ENCODE assay signal across 10 cellular contexts in genomic region chr16:85752511-85753420, GRCh38. TPM values are rescaled to one million over a fixed set of nuclear protein-coding genes. Genes with fewer than 3 reads are reported as not detected.
DNase-seq lines count a peak whose midpoint lies in the region; ATAC-seq, FAIRE-seq and TF ChIP-seq lines count a peak whose summit lies in the region.
"Had no signal": no experiment of that assay in that cellular context is flagged by ENCODE, and none has a peak within 500 bp of the region (broad histone marks: within the 10 kb centered on the region; RNA-seq: fewer than 3 reads in every experiment).

No MANE protein-coding gene starts in this region.

- POLR2A ChIA-PET in AG04450 (lab: Yijun Ruan, JAX), result no interaction called here

- no peaks in the 10 kb centered on the region for H3K9me1 ChIP-seq in keratinocyte (ENCODE audit: control insufficient read depth, extremely low read depth, insufficient read depth, low read length)

- peak overlapping the region; percentile 98 for H3K4me2 ChIP-seq in keratinocyte (ENCODE audit: control insufficient read depth, extremely low read depth, insufficient read depth, low read depth, low read length)

- FAIRE-seq in keratinocyte (lab: Jason Lieb, UNC), result peak; percentile 71
- FAIRE-seq: G401.6 had no signal

- peaks cover 3% of the 10 kb centered on the region for H3K36me3 Mint-ChIP-seq in T-helper 17 cell (ENCODE audit: low read depth)

- TF ChIP-seq CTCF in AG04450 (IDR thresholded peaks at IDR 0.05; ENCODE audit: low read depth, low read length), result peak; percentile 64
- peak; percentile 55 to 68 (median 65) for TF ChIP-seq CTCF in keratinocyte (optimal IDR thresholded peaks at IDR 0.05 in 1 of 3, IDR thresholded peaks at IDR 0.05 in 1 of 3, conservative IDR thresholded peaks at IDR 0.05 in 1 of 3; ENCODE audit: extremely low read depth in 1 of 3, insufficient read depth in 2 of 3, low read length in 3 of 3)
- TF ChIP-seq CTCF in lower leg skin (IDR thresholded peaks at IDR 0.05), result no peak

- H3K4me1 Mint-ChIP-seq in T-helper 17 cell, result peaks cover 3% of the 10 kb centered on the region

- no peak overlapping the region for H3K9ac ChIP-seq in HUES6 (ENCODE audit: low read length)
- H3K9ac ChIP-seq in keratinocyte (ENCODE audit: control insufficient read depth, extremely low read depth, insufficient read depth, low read length), result peak overlapping the region; percentile 58

- no peak overlapping the region for H2AFZ ChIP-seq in keratinocyte (ENCODE audit: control insufficient read depth, low read length)

- H3K9me3 ChIP-seq in AG04450 (ENCODE audit: control insufficient read depth, insufficient read depth, low read length) (no peaks in the 10 kb centered on the region), HUES6 (ENCODE audit: control insufficient read depth, insufficient read depth, low read depth, low read length) (no peaks in the 10 kb centered on the region), T-helper 17 cell (ENCODE audit: control insufficient read depth, low read length, poor library complexity, severe bottlenecking) (no peaks in the 10 kb centered on the region), keratinocyte (ENCODE audit: control insufficient read depth, low read depth, low read length) (no peaks in the 10 kb centered on the region)

- H3K27me3 Mint-ChIP-seq in T-helper 17 cell, result peaks cover 53% of the 10 kb centered on the region

- 42 to 49% methylated on average over 21 of the region's 21 CpGs for WGBS in lower leg skin, 2 donors

- dilution Hi-C loops in keratinocyte (cut with MboI; ENCODE audit: extremely low pct_ligation_motif_present, low sequenced_read_pairs), result no loop called here

- DNase-seq in AG04450 (ENCODE audit: low read depth, low spot score) (no peak), T-helper 17 cell (no peak), keratinocyte (ENCODE audit: low read depth, low spot score) (no peak), lower leg skin (ENCODE audit: low spot score in 2 of 2) (no peak)

- CTCF ChIA-PET in AG04450 (lab: Charles Lee), result no interaction called here

- no peak for ATAC-seq in T-helper 17 cell
- no peak for ATAC-seq in HG03460 (IDR thresholded peaks at IDR 0.05; ENCODE audit: unreplicated experiment)
- ATAC-seq in HG02884 (IDR thresholded peaks at IDR 0.05; ENCODE audit: unreplicated experiment), result no peak
- no peak for ATAC-seq in HG03342 (IDR thresholded peaks at IDR 0.05; ENCODE audit: unreplicated experiment)

- H3K79me2 ChIP-seq in keratinocyte (ENCODE audit: control insufficient read depth, insufficient read depth, low read length), result peaks cover 23% of the 10 kb centered on the region

- peak overlapping the region; percentile 25 for H3K4me3 Mint-ChIP-seq in T-helper 17 cell

- H3K4me1 ChIP-seq in HUES6 (ENCODE audit: control insufficient read depth, insufficient read depth, low read length), result peaks cover 46% of the 10 kb centered on the region
- peaks cover 59% of the 10 kb centered on the region for H3K4me1 ChIP-seq in keratinocyte (ENCODE audit: control insufficient read depth, extremely low read depth, insufficient read depth, low read length)

- no peak overlapping the region for H3K27ac ChIP-seq in AG04450 (ENCODE audit: low read depth, low read length)
- no peak overlapping the region for H3K27ac ChIP-seq in HUES6 (ENCODE audit: low read depth, low read length)
- H3K27ac ChIP-seq in keratinocyte (ENCODE audit: control insufficient read depth, insufficient read depth, low read length), result peak overlapping the region; percentile 87
- H3K27ac ChIP-seq: VCaP had no signal

- no peak overlapping the region for H3K27ac Mint-ChIP-seq in T-helper 17 cell

- H3K4me3 ChIP-seq in AG04450 (ENCODE audit: low read depth, low read length) (no peak overlapping the region), HUES6 (ENCODE audit: low read depth, low read length) (peak overlapping the region; percentile 70; the same call in 1 of the 2 replicates), keratinocyte (ENCODE audit: control insufficient read depth in 2 of 3, extremely low read depth in 1 of 3, insufficient read depth in 2 of 3, low read depth in 1 of 3, low read length in 3 of 3) (peak overlapping the region in 2 of 3 experiments; percentile 49 to 79), lower leg skin (ENCODE audit: low read depth, poor library complexity, severe bottlenecking) (no peak overlapping the region)

- H4K20me1 ChIP-seq in keratinocyte (ENCODE audit: control insufficient read depth, extremely low read depth, insufficient read depth, low read length), result peaks cover 3% of the 10 kb centered on the region

- TF ChIP-seq POLR2A in lower leg skin (IDR thresholded peaks at IDR 0.05), result no peak

- H3K27me3 ChIP-seq in AG04450 (ENCODE audit: control insufficient read depth, insufficient read depth, low read length) (no peaks in the 10 kb centered on the region), HUES6 (ENCODE audit: control insufficient read depth, insufficient read depth, low read length) (peaks cover 32% of the 10 kb centered on the region), keratinocyte (ENCODE audit: control insufficient read depth, extremely low read depth, insufficient read depth, low read length) (no peaks in the 10 kb centered on the region)

- intact Hi-C loops in lower leg skin (cut with DNase I; ENCODE audit: low total_unique reads), result no loop called here

- H3K36me3 ChIP-seq in HUES6 (ENCODE audit: control insufficient read depth, insufficient read depth, low read length) (no peaks in the 10 kb centered on the region), keratinocyte (ENCODE audit: control insufficient read depth in 2 of 2, extremely low read depth in 1 of 2, insufficient read depth in 2 of 2, low read length in 2 of 2) (peaks cover 0 to 8% of the 10 kb centered on the region in 2 experiments)

RNA-seq across cellular contexts. Expression of gene C16orf74, which starts 1.9 kb away (rescaled TPM):
- 3.2 and 5.0 TPM in 2 replicates for polyA plus RNA-seq in AG04450 (2011; rRNA removed)
- 0.48 and 1.7 TPM in 2 replicates for polyA minus RNA-seq in AG04450 (2011; rRNA and poly(A)+ RNA removed)
- total RNA-seq in T-helper 17 cell, result 1 to 10 TPM; 4.6 to 7.2 TPM
- polyA plus RNA-seq in keratinocyte, result 35.3 to 53.6 TPM (median 45.8 TPM) in 3 replicates
- 14.1 TPM for polyA plus RNA-seq in keratinocyte (2011; ENCODE audit: low read depth)
- 29.0 and 71.4 TPM in 2 replicates for polyA plus RNA-seq in keratinocyte (2011; cell fraction: cytosol; rRNA removed)
- polyA plus RNA-seq in keratinocyte (2011; cell fraction: nucleus; rRNA removed), result 32.2 and 45.5 TPM in 2 replicates
- 31.9 and 73.1 TPM in 2 replicates for polyA plus RNA-seq in keratinocyte (2012; ENCODE audit: low replicate concordance)
- 11.5 to 31.4 TPM (median 12.1 TPM) in 3 replicates for polyA minus RNA-seq in keratinocyte
- polyA minus RNA-seq in keratinocyte (2011; cell fraction: cytosol; rRNA and poly(A)+ RNA removed), result 25.9 TPM
- 12.1 and 16.5 TPM in 2 replicates for polyA minus RNA-seq in keratinocyte (2011; cell fraction: nucleus; rRNA and poly(A)+ RNA removed)
- total RNA-seq in lower leg skin, result 10 to 100 TPM in 1 of 4 donors, 1 to 10 TPM in 3; 5.4 to 13.0 (median 7.9) TPM

RNA-seq across cellular contexts. Expression of gene EMC8, which starts 46.6 kb away (rescaled TPM):
- polyA plus RNA-seq in AG04450 (2011; rRNA removed) (30.5 and 31.0 TPM in 2 replicates), keratinocyte (37.5 to 50.3 TPM (median 38.5 TPM) in 3 replicates)
- polyA minus RNA-seq in AG04450 (2011; rRNA and poly(A)+ RNA removed), result 30.8 and 35.9 TPM in 2 replicates
- total RNA-seq in T-helper 17 cell (10 to 100 TPM; 32.5 to 40.1 TPM), lower leg skin (10 to 100 TPM; 15.5 to 27.5 (median 18.4) TPM)
- polyA plus RNA-seq in keratinocyte (2011; ENCODE audit: low read depth), result 18.7 TPM
- polyA plus RNA-seq in keratinocyte (2011; cell fraction: cytosol; rRNA removed), result 33.1 and 40.8 TPM in 2 replicates
- 26.8 and 32.8 TPM in 2 replicates for polyA plus RNA-seq in keratinocyte (2011; cell fraction: nucleus; rRNA removed)
- polyA plus RNA-seq in keratinocyte (2012; ENCODE audit: low replicate concordance), result 24.4 and 32.1 TPM in 2 replicates
- polyA minus RNA-seq in keratinocyte, result 42.8 to 54.1 TPM (median 45.9 TPM) in 3 replicates
- polyA minus RNA-seq in keratinocyte (2011; cell fraction: cytosol; rRNA and poly(A)+ RNA removed), result 49.5 TPM
- polyA minus RNA-seq in keratinocyte (2011; cell fraction: nucleus; rRNA and poly(A)+ RNA removed), result 13.3 and 23.6 TPM in 2 replicates

RNA-seq across cellular contexts. Expression of gene COX4I1, which starts 46.7 kb away (rescaled TPM):
- polyA plus RNA-seq in AG04450 (2011; rRNA removed) (828 and 879 TPM in 2 replicates), keratinocyte (712 to 809 TPM (median 781 TPM) in 3 replicates)
- polyA minus RNA-seq in AG04450 (2011; rRNA and poly(A)+ RNA removed), result 332 and 411 TPM in 2 replicates
- total RNA-seq in T-helper 17 cell (100 to 1,000 TPM; 526 to 533 TPM), lower leg skin (100 to 1,000 TPM; 411 to 675 (median 548) TPM)
- polyA plus RNA-seq in keratinocyte (2011; ENCODE audit: low read depth), result 501 TPM
- 427 and 741 TPM in 2 replicates for polyA plus RNA-seq in keratinocyte (2011; cell fraction: cytosol; rRNA removed)
- polyA plus RNA-seq in keratinocyte (2011; cell fraction: nucleus; rRNA removed), result 321 and 366 TPM in 2 replicates
- polyA plus RNA-seq in keratinocyte (2012; ENCODE audit: low replicate concordance), result 501 and 674 TPM in 2 replicates
- polyA minus RNA-seq in keratinocyte, result 242 to 333 TPM (median 249 TPM) in 3 replicates
- polyA minus RNA-seq in keratinocyte (2011; cell fraction: cytosol; rRNA and poly(A)+ RNA removed), result 266 TPM
- polyA minus RNA-seq in keratinocyte (2011; cell fraction: nucleus; rRNA and poly(A)+ RNA removed), result 54.6 and 72.2 TPM in 2 replicates

Comparison
In these comparisons a context has a peak if more than half of its experiments do, and no peak if none do; other contexts are left out.
1. H3K4me3 ChIP-seq: peak in HUES6 (single experiment) and keratinocyte (2 of 3); none in AG04450 (single experiment) and lower leg skin (single experiment).
2. CTCF ChIP-seq: peak in AG04450 (single experiment) and keratinocyte (3 of 3); none in lower leg skin (0 of 3).